In the genomic region with DNA sequence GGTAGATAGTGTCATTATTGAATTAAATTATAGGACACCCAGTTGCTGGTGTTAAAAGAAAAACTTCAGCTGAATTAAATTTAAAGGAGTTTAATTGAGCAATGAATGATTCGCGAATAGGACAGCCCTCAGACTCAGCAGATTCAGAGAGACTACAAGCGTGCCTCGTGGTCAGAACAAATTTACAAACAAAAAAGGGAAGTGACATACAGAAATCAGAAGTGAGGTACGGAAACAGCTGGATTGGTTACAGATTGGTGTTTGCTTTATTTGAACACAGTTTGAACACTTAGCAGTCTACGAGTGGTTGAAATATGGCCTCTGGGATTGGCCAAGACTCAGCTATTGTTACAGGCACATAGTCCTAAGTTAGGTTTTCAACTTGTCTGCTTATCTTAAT, we compare ENCODE assay signal across 1 cellular context.
TF ChIP-seq lines count a peak whose summit lies in the region.

No MANE protein-coding gene starts in this region.

TF ChIP-seq in K562, 482 proteins besides CTCF, POLR2A, EP300 and RAD21 (continued from another document):
- TF ChIP-seq, protein P1, sequence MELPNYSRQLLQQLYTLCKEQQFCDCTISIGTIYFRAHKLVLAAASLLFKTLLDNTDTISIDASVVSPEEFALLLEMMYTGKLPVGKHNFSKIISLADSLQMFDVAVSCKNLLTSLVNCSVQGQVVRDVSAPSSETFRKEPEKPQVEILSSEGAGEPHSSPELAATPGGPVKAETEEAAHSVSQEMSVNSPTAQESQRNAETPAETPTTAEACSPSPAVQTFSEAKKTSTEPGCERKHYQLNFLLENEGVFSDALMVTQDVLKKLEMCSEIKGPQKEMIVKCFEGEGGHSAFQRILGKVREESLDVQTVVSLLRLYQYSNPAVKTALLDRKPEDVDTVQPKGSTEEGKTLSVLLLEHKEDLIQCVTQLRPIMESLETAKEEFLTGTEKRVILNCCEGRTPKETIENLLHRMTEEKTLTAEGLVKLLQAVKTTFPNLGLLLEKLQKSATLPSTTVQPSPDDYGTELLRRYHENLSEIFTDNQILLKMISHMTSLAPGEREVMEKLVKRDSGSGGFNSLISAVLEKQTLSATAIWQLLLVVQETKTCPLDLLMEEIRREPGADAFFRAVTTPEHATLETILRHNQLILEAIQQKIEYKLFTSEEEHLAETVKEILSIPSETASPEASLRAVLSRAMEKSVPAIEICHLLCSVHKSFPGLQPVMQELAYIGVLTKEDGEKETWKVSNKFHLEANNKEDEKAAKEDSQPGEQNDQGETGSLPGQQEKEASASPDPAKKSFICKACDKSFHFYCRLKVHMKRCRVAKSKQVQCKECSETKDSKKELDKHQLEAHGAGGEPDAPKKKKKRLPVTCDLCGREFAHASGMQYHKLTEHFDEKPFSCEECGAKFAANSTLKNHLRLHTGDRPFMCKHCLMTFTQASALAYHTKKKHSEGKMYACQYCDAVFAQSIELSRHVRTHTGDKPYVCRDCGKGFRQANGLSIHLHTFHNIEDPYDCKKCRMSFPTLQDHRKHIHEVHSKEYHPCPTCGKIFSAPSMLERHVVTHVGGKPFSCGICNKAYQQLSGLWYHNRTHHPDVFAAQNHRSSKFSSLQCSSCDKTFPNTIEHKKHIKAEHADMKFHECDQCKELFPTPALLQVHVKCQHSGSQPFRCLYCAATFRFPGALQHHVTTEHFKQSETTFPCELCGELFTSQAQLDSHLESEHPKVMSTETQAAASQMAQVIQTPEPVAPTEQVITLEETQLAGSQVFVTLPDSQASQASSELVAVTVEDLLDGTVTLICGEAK (IDR thresholded peaks at IDR 0.05), result 0 out of 2 replicates have a peak, but pooled peaks have one; percentile 24
- TF ChIP-seq, protein P1 (CRISPR knock-in tag; IDR thresholded peaks at IDR 0.05), result no peak
- TF ChIP-seq FOXM1 (IDR thresholded peaks at IDR 0.05; ENCODE audit: low read depth) (peak; percentile 32; the same call in 1 of the 2 replicates), FOXM1 (CRISPR knock-in tag; IDR thresholded peaks at IDR 0.05; ENCODE audit: low read depth) (no peak), SPI1 (IDR thresholded peaks at IDR 0.05; ENCODE audit: borderline replicate concordance, low read depth, low read length) (peak; percentile 91)
